8 cellular contexts compared by ENCODE assay signal in the genomic region with DNA sequence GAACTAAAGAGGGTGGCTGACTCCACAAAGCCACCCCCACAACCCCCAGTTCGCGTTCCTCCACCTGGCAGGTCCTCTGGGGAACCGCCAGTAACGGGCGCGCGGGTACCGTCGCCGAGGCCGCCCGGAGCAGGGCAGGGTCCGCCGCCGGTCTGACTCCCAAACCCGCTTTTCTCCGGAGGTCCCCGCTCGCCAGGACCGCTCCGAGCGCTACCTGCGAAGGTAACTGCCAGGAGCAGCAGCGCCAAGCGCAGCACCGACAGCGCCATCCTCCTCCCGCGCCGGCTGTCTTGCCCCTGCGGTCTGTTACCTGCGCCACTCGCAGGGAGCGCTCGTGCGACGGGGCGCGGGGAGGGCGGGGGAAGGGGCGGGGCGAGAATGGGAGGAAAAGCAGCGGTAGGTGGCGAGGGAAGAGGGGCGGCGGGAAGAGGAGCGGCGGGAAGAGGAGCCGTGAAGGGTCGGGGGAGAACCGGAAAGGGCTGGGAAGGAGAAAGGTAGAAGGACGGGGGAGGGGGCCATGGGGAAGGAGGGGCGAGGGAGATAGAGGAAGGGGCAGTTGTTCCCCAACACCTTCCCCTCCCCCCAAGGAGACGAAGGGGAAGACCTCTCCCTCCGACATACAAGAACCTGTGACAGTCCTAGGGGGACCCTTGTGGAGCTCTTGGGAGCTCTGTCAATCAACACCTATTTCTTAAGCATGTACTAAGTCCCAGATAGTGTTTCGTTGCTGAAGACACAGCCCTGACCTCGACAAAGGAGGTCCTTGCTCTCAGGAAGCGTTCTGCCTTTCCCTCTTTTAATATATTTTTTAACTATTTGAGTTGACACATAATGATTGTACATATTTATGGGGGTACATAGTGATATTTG. TPM values are rescaled to one million over a fixed set of nuclear protein-coding genes. Genes with fewer than 3 reads are reported as not detected.
DNase-seq lines count a peak whose midpoint lies in the region; ATAC-seq and TF ChIP-seq lines count a peak whose summit lies in the region.

Gene SPINK2 (minus strand): TSS at position 308 of the 870 bp plus-strand sequence. CDS start 39 bp downstream, at position 269.

- peak within 1 kb of the TSS; percentile 96 for H3K4me2 ChIP-seq in BLaER1

- H3K27ac ChIP-seq in BLaER1 (no peak within 1 kb of the TSS), stomach smooth muscle (ENCODE audit: low read length) (no peak within 1 kb of the TSS)
- H3K27ac ChIP-seq in effector memory CD4-positive, alpha-beta T cell (ENCODE audit: insufficient read depth, low read length, poor library complexity, severe bottlenecking), result no peak within 1 kb of the TSS

- H3K4me3 ChIP-seq in BLaER1 (peak within 1 kb of the TSS; percentile 68), stomach smooth muscle (ENCODE audit: low read length in 2 of 2) (peak within 1 kb of the TSS; percentile 40 to 57)
- H3K4me3 ChIP-seq in effector memory CD4-positive, alpha-beta T cell (ENCODE audit: insufficient read depth, low read depth, low read length, poor library complexity, severe bottlenecking), result peak within 1 kb of the TSS; percentile 54

- peaks cover 16 to 19% of the 10 kb centered on the region in 2 donors for H3K4me1 Mint-ChIP-seq in natural killer cell

- in situ Hi-C loops in KBM-7 (cut with MboI; ENCODE audit: low pct_unique_long_range_greater_than_20kb, low sequenced_read_pairs), result no loop called here

- TF ChIP-seq CTCF in natural killer cell (IDR thresholded peaks at IDR 0.05), result no peak

- DNase-seq in NAMALWA (ENCODE audit: low spot score) (peak; percentile 60), natural killer cell (peak; percentile 39), KBM-7 (no peak)
- DNase-seq in activated CD4-positive, alpha-beta T cell treated with anti-CD3 and anti-CD28 coated beads, Interleukin-2, amount 50 U/mL, for 24 hours (ENCODE audit: low read depth in 1 of 2, low spot score in 1 of 2), result peak; percentile 28 to 39
- peak; percentile 48 to 65 (median 62) for DNase-seq in effector memory CD4-positive, alpha-beta T cell

- H3K27me3 Mint-ChIP-seq in natural killer cell (ENCODE audit: low read depth in 2 of 2), result peaks cover 11% of the 10 kb centered on the region in 2 donors

- H4K20me1 ChIP-seq in BLaER1, result no peaks in the 10 kb centered on the region

- H3K36me3 ChIP-seq in BLaER1 (no peaks in the 10 kb centered on the region), stomach smooth muscle (ENCODE audit: control insufficient read depth in 2 of 2, insufficient read depth in 2 of 2, low read length in 2 of 2) (no peaks in the 10 kb centered on the region)
- no peaks in the 10 kb centered on the region for H3K36me3 ChIP-seq in effector memory CD4-positive, alpha-beta T cell (ENCODE audit: control insufficient read depth, insufficient read depth, low read length)

- H3K4me3 Mint-ChIP-seq in natural killer cell, result peak within 1 kb of the TSS; percentile 78

- H3K9ac ChIP-seq in BLaER1, result no peak within 1 kb of the TSS
- H3K9ac ChIP-seq in stomach smooth muscle (ENCODE audit: low read length in 2 of 2), result no peak within 1 kb of the TSS

- H3K4me1 ChIP-seq in BLaER1 (peaks cover 16% of the 10 kb centered on the region), stomach smooth muscle (ENCODE audit: control insufficient read depth, insufficient read depth, low read length) (no peaks in the 10 kb centered on the region)
- H3K4me1 ChIP-seq in effector memory CD4-positive, alpha-beta T cell (ENCODE audit: control insufficient read depth, insufficient read depth, low read length, poor library complexity, severe bottlenecking), result peaks cover 14% of the 10 kb centered on the region

- H3K27ac Mint-ChIP-seq in natural killer cell, result peak within 1 kb of the TSS in 1 of 2 donors; percentile 14

- intact Hi-C loops in natural killer cell (cut with micrococcal nuclease), result no loop called here

- peaks cover 34% of the 10 kb centered on the region for H3K27me3 ChIP-seq in BLaER1
- H3K27me3 ChIP-seq in effector memory CD4-positive, alpha-beta T cell (replicated peaks; ENCODE audit: control insufficient read depth, insufficient read depth, low read length, poor library complexity, severe bottlenecking), result no peaks in the 10 kb centered on the region
- peaks cover 12 to 14% of the 10 kb centered on the region in 2 donors for H3K27me3 ChIP-seq in stomach smooth muscle (ENCODE audit: control insufficient read depth in 1 of 2, insufficient read depth in 2 of 2, low read length in 2 of 2)

- ATAC-seq in GM19395 (IDR thresholded peaks at IDR 0.05; ENCODE audit: unreplicated experiment) (peak; percentile 45), natural killer cell (peak; percentile 88 to 95 (median 90))

- H3K9me3 ChIP-seq in BLaER1 (no peaks in the 10 kb centered on the region), stomach smooth muscle (ENCODE audit: control insufficient read depth in 2 of 2, low read length in 2 of 2) (no peaks in the 10 kb centered on the region)
- no peaks in the 10 kb centered on the region for H3K9me3 ChIP-seq in effector memory CD4-positive, alpha-beta T cell (ENCODE audit: control insufficient read depth, low read length)

- no peaks in the 10 kb centered on the region for H3K9me3 Mint-ChIP-seq in natural killer cell

- H3K36me3 Mint-ChIP-seq in natural killer cell, result no peaks in the 10 kb centered on the region

RNA-seq across cellular contexts. Expression of gene SPINK2, which starts in this region (rescaled TPM):
- 1 to 10 TPM in 2 of 3 donors, under 1 TPM in 1; 0.42 to 3.8 (median 2.0) TPM for total RNA-seq in natural killer cell
